ENCODE assay signal across 8 cellular contexts in genomic region chr1:231240883-231241735, GRCh38. TPM values are rescaled to one million over a fixed set of nuclear protein-coding genes. Genes with fewer than 3 reads are reported as not detected.
DNase-seq lines count a peak whose midpoint lies in the region; ATAC-seq, FAIRE-seq and TF ChIP-seq lines count a peak whose summit lies in the region.

GNPAT (plus strand) TSS chr1:231241212; CDS start chr1:231241379, 167 bp downstream.

- H3K9me3 Mint-ChIP-seq in dendritic cell treated with granulocyte-macrophage colony-stimulating factor and Interleukin-4, amounts not matched to agents 40 ng/mL and 50 ng/mL, for 4 days = no peaks in the 10 kb centered on the region

- peak within 1 kb of the TSS; percentile 90 for H3K4me2 ChIP-seq in HepG2 (ENCODE audit: low read depth, low read length)

- H3K79me2 ChIP-seq in HepG2 (ENCODE audit: insufficient read depth, low read length) = peaks cover 82% of the 10 kb centered on the region

- no peak for FAIRE-seq in HepG2 (lab: Jason Lieb, UNC)

- no peaks in the 10 kb centered on the region for H3K9me3 ChIP-seq in HepG2 (ENCODE audit: low read length)

- intact Hi-C loops in dendritic cell treated with granulocyte-macrophage colony-stimulating factor and Interleukin-4, amounts not matched to agents 40 ng/mL and 50 ng/mL, for 4 days (cut with micrococcal nuclease) = loop anchor here (2.0 to 5.0 kb wide), 2 partner anchors 96 to 262 kb away; partner anchors contain the start of genes ARV1, EXOC8, SPRTN and TTC13
- intact Hi-C loops in HepG2 (cut with micrococcal nuclease; ENCODE audit: unreplicated experiment) = loop anchor here (5.0 kb wide), 1 partner anchor 96 kb away; the partner anchor contains the start of genes EXOC8 and SPRTN

- CTCF ChIA-PET in BJ (lab: Yijun Ruan, JAX) (interaction anchor here (0.7 kb wide), 2 partner anchors 8 to 419 kb away, joined by 4 to 6 read pairs; no protein-coding TSS in a partner anchor), HepG2 (lab: Yijun Ruan, JAX; ENCODE audit: low intra/inter-chr PET ratio, low total read pairs) (interaction anchor here (0.9 kb wide), 1 partner anchor 29 kb away, joined by 3 read pairs; no protein-coding TSS in a partner anchor)

- H4K20me1 ChIP-seq in HepG2 (ENCODE audit: insufficient read depth, low read length) = peaks cover 3% of the 10 kb centered on the region

- DNase-seq in BJ (ENCODE audit: low read depth) (peak; percentile 23), GM19238 (ENCODE audit: insufficient read length, low spot score) (peak; percentile 92), NCI-H748 treated with DMSO at 0.1 percent for 48 hours (lab: John Stamatoyannopoulos, UW) (peak; percentile 65), HepG2 (ENCODE audit: low spot score) (peak; percentile 76)
- peak; percentile 81 to 88 for DNase-seq in activated CD4-positive, alpha-beta T cell treated with anti-CD3 and anti-CD28 coated beads, Interleukin-2, amount 50 U/mL, for 24 hours (ENCODE audit: low read depth in 1 of 2, low spot score in 1 of 2)
- DNase-seq in stimulated activated CD4-positive, alpha-beta T cell treated with anti-CD3 and anti-CD28 coated beads, Interleukin-2, amount 100 ng/mL, for 48 hours = peak; percentile 87 to 91

- no peaks in the 10 kb centered on the region for H3K27me3 ChIP-seq in BJ (ENCODE audit: control insufficient read depth, insufficient read depth, low read length)
- H3K27me3 ChIP-seq in HepG2 (ENCODE audit: control insufficient read depth in 1 of 2, insufficient read depth in 2 of 2, low read length in 2 of 2) = no peaks in the 10 kb centered on the region; a peak in 1 of 5 replicates

- in situ Hi-C loops in HepG2 (cut with HindIII; ENCODE audit: extremely low pct_ligation_motif_present, low pct_unique_long_range_greater_than_20kb) = no loop called here

- TF ChIP-seq RAD21 in HepG2 (CRISPR knock-in tag; IDR thresholded peaks at IDR 0.05) = no peak

- H2AFZ ChIP-seq in HepG2 (ENCODE audit: low read length) = no peak within 1 kb of the TSS

- ATAC-seq in HG03439 (IDR thresholded peaks at IDR 0.05; ENCODE audit: unreplicated experiment) = peak; percentile 94
- peak; percentile 97 for ATAC-seq in HepG2

- H3K27ac ChIP-seq in HepG2 (ENCODE audit: extremely low read length, insufficient read depth, low read length) = peak within 1 kb of the TSS; percentile 88

- peak within 1 kb of the TSS; percentile 96 for H3K27ac Mint-ChIP-seq in dendritic cell treated with granulocyte-macrophage colony-stimulating factor and Interleukin-4, amounts not matched to agents 40 ng/mL and 50 ng/mL, for 4 days

- H3K36me3 ChIP-seq in BJ (ENCODE audit: control insufficient read depth, insufficient read depth, low read length) (peaks cover 4% of the 10 kb centered on the region), HepG2 (replicated peaks in 1 of 2; ENCODE audit: control insufficient read depth in 1 of 2, insufficient read depth in 2 of 2, low read length in 2 of 2) (peaks cover 5% of the 10 kb centered on the region in 2 experiments; a peak in 4 of 5 replicates)

- no TSS peak for BruUV-seq in HepG2 (replicated peaks; lab: Mats Ljungman, UMichigan)

- H3K27me3 Mint-ChIP-seq in dendritic cell treated with granulocyte-macrophage colony-stimulating factor and Interleukin-4, amounts not matched to agents 40 ng/mL and 50 ng/mL, for 4 days = no peaks in the 10 kb centered on the region

- TF ChIP-seq POLR2A in HepG2 (IDR thresholded peaks at IDR 0.05; ENCODE audit: insufficient read depth in 1 of 2, low read depth in 2 of 2, low read length in 2 of 2) = peak; percentile 89

- H3K4me1 ChIP-seq in HepG2 (ENCODE audit: insufficient read depth, low read length) = peaks cover 75% of the 10 kb centered on the region

- H3K4me3 ChIP-seq in BJ (ENCODE audit: low read depth, low read length) (peak within 1 kb of the TSS; percentile 59), HepG2 (replicated peaks in 1 of 3; ENCODE audit: insufficient read depth in 1 of 3, low read depth in 2 of 3, low read length in 3 of 3) (peak within 1 kb of the TSS; percentile 89 to 99 (median 93))

- TF ChIP-seq EP300 in HepG2 (IDR thresholded peaks at IDR 0.05; ENCODE audit: low read depth in 2 of 2, low read length in 2 of 2) = no peak
- peak; percentile 50; the same call in 1 of the 2 replicates for TF ChIP-seq EP300 in HepG2 (CRISPR knock-in tag; IDR thresholded peaks at IDR 0.05; ENCODE audit: borderline replicate concordance)

- TF ChIP-seq CTCF in BJ (IDR thresholded peaks at IDR 0.05; ENCODE audit: insufficient read depth, low read depth, low read length) (no peak), HepG2 (CRISPR knock-in tag; IDR thresholded peaks at IDR 0.05) (no peak; the same call in 1 of the 2 replicates)

- H3K36me3 Mint-ChIP-seq in dendritic cell treated with granulocyte-macrophage colony-stimulating factor and Interleukin-4, amounts not matched to agents 40 ng/mL and 50 ng/mL, for 4 days (ENCODE audit: low read depth) = peaks cover 57% of the 10 kb centered on the region

- 2% methylated on average over 12 of the region's 51 CpGs for WGBS in HepG2 (ENCODE audit: low lambda C conversion rate)

- H3K4me3 Mint-ChIP-seq in dendritic cell treated with granulocyte-macrophage colony-stimulating factor and Interleukin-4, amounts not matched to agents 40 ng/mL and 50 ng/mL, for 4 days = peak within 1 kb of the TSS; percentile 98

- POLR2A ChIA-PET in BJ (lab: Charles Lee) (no interaction called here), HepG2 (lab: Yijun Ruan, JAX) (interaction anchor here (0.9 to 3.5 kb wide), 5 partner anchors 7 to 97 kb away, joined by 3 to 22 read pairs (median 5); partner anchors contain the start of genes EXOC8 and SPRTN)

- peaks cover 62% of the 10 kb centered on the region for H3K4me1 Mint-ChIP-seq in dendritic cell treated with granulocyte-macrophage colony-stimulating factor and Interleukin-4, amounts not matched to agents 40 ng/mL and 50 ng/mL, for 4 days (ENCODE audit: low read depth)

- H3K9ac ChIP-seq in HepG2 (ENCODE audit: insufficient read depth, low read depth, low read length) = peak within 1 kb of the TSS; percentile 93

TF ChIP-seq in HepG2, 621 proteins besides CTCF, POLR2A, EP300 and RAD21 (continues in another document):
- no peak for TF ChIP-seq RCOR2 (CRISPR knock-in tag; IDR thresholded peaks at IDR 0.05)
- peak; percentile 43; the same call in 1 of the 2 replicates for TF ChIP-seq ZNF280B (CRISPR knock-in tag; IDR thresholded peaks at IDR 0.05; ENCODE audit: borderline replicate concordance)
- TF ChIP-seq GPN1 (CRISPR knock-in tag; IDR thresholded peaks at IDR 0.05; ENCODE audit: borderline replicate concordance) = no peak
- no peak for TF ChIP-seq KAT2B (IDR thresholded peaks at IDR 0.05; ENCODE audit: borderline replicate concordance, low read depth, low read length)
- no peak for TF ChIP-seq ZNF652 (CRISPR knock-in tag; IDR thresholded peaks at IDR 0.05; ENCODE audit: borderline replicate concordance, low read depth)
- TF ChIP-seq FOXA1 (IDR thresholded peaks at IDR 0.05) = no peak
- no peak for TF ChIP-seq FOXA1 (CRISPR knock-in tag; IDR thresholded peaks at IDR 0.05)
- peak; percentile 78; the same call in 1 of the 2 replicates for TF ChIP-seq ZNF550 (CRISPR knock-in tag; IDR thresholded peaks at IDR 0.05; ENCODE audit: borderline replicate concordance)

RNA-seq across cellular contexts. Expression of gene GNPAT, which starts in this region (rescaled TPM):
- 22.8 and 38.2 TPM in 2 replicates for polyA plus RNA-seq in BJ (2011; rRNA removed)
- polyA minus RNA-seq in BJ (2011; rRNA and poly(A)+ RNA removed) = 13.6 and 17.3 TPM in 2 replicates
- total RNA-seq in HepG2 (2016; rRNA removed; fragmentation: Illumina TruSeq; extraction: Trizol) = 114 and 153 TPM in 2 replicates
- 43.6 and 44.9 TPM in 2 replicates for total RNA-seq in HepG2 (2016; cell fraction: cytosol; rRNA removed; fragmentation: Illumina TruSeq; extraction: Trizol; ENCODE audit: low read depth)
- total RNA-seq in HepG2 (2016; cell fraction: insoluble cytoplasmic fraction; rRNA removed; fragmentation: Illumina TruSeq; extraction: Trizol) = 115 and 154 TPM in 2 replicates
- 112 and 113 TPM in 2 replicates for total RNA-seq in HepG2 (2016; cell fraction: membrane; rRNA removed; fragmentation: Illumina TruSeq; extraction: Trizol)
- 69.6 and 78.0 TPM in 2 replicates for total RNA-seq in HepG2 (2016; cell fraction: nucleus; rRNA removed; fragmentation: Illumina TruSeq; extraction: Trizol)
- 48.6 and 58.3 TPM in 2 replicates for polyA plus RNA-seq in HepG2 (2011; rRNA removed)
- polyA plus RNA-seq in HepG2 (2011; cell fraction: cytosol; rRNA removed) = 24.1 and 35.3 TPM in 2 replicates
- polyA plus RNA-seq in HepG2 (2011; cell fraction: nucleus; rRNA removed) = 54.5 and 54.9 TPM in 2 replicates
- 56.1 and 60.9 TPM in 2 replicates for polyA plus RNA-seq in HepG2 (2012)
- 34.1 and 42.7 TPM in 2 replicates for polyA plus RNA-seq in HepG2 (2016; cell fraction: cytosol; fragmentation: Illumina TruSeq; extraction: Trizol; ENCODE audit: low read depth)
- polyA plus RNA-seq in HepG2 (2016; cell fraction: insoluble cytoplasmic fraction; fragmentation: Illumina TruSeq; extraction: Trizol; ENCODE audit: low read depth) = 112 and 114 TPM in 2 replicates
- polyA plus RNA-seq in HepG2 (2016; cell fraction: membrane; fragmentation: Illumina TruSeq; extraction: Trizol; ENCODE audit: low read depth) = 70.4 and 72.1 TPM in 2 replicates
- polyA plus RNA-seq in HepG2 (2016; cell fraction: nucleus; fragmentation: Illumina TruSeq; extraction: Trizol; ENCODE audit: insufficient read depth, low read depth) = 110 and 111 TPM in 2 replicates
- polyA minus RNA-seq in HepG2 (2011; rRNA and poly(A)+ RNA removed; ENCODE audit: low replicate concordance) = 29.1 and 41.3 TPM in 2 replicates
- polyA minus RNA-seq in HepG2 (2011; cell fraction: cytosol; rRNA and poly(A)+ RNA removed) = 45.6 and 55.3 TPM in 2 replicates
- polyA minus RNA-seq in HepG2 (2011; cell fraction: nucleus; rRNA and poly(A)+ RNA removed) = 66.1 and 72.4 TPM in 2 replicates

Comparison
In these comparisons a context has a peak if more than half of its experiments do, and no peak if none do; other contexts are left out.
1. Peak in every context shown above with its lines: DNase-seq, ATAC-seq, H3K4me3 ChIP-seq and H3K27ac ChIP-seq.
2. DNase-seq: peak in every context shown above with its lines; median percentile 92 in GM19238; 89 in stimulated activated CD4-positive, alpha-beta T cell treated with anti-CD3 and anti-CD28 coated beads, Interleukin-2, amount 100 ng/mL, for 48 hours; 84 in activated CD4-positive, alpha-beta T cell treated with anti-CD3 and anti-CD28 coated beads, Interleukin-2, amount 50 U/mL, for 24 hours; 76 in HepG2; 65 in NCI-H748 treated with DMSO at 0.1 percent for 48 hours; 23 in BJ.